7 cellular contexts compared by ENCODE assay signal in genomic region chr2:29841386-29842004, GRCh38.
A peak's percentile ranks its signal among the peaks of the same experiment; 100 is the strongest.
DNase-seq lines count a peak whose midpoint lies in the region; ATAC-seq and TF ChIP-seq lines count a peak whose summit lies in the region.

No MANE protein-coding gene starts in this region.

- H3K27me3 Mint-ChIP-seq in endothelial cell (ENCODE audit: unreplicated experiment), result no peaks in the 10 kb centered on the region
- H3K27me3 Mint-ChIP-seq in naive B cell, result peaks cover 11 to 29% (median 16%) of the 10 kb centered on the region in 3 donors

- no peaks in the 10 kb centered on the region for H3K27me3 ChIP-seq in RWPE2 (ENCODE audit: insufficient read depth, poor library complexity, severe bottlenecking)

- H3K4me3 ChIP-seq in RWPE2 (ENCODE audit: severe bottlenecking), result no peak overlapping the region

- peak; percentile 93 for TF ChIP-seq CTCF in RWPE2 (IDR thresholded peaks at IDR 0.05; ENCODE audit: poor library complexity, severe bottlenecking)
- TF ChIP-seq CTCF in endothelial cell (IDR thresholded peaks at IDR 0.05; ENCODE audit: unreplicated experiment), result peak; percentile 79

- H3K27ac Mint-ChIP-seq in endothelial cell (ENCODE audit: unreplicated experiment) (no peak overlapping the region), naive B cell (no peak overlapping the region)

- H3K36me3 Mint-ChIP-seq in endothelial cell (ENCODE audit: low read depth, unreplicated experiment), result no peaks in the 10 kb centered on the region
- H3K36me3 Mint-ChIP-seq in naive B cell, result peaks cover 6 to 13% of the 10 kb centered on the region in 2 donors

- H3K27ac ChIP-seq in RWPE2 (ENCODE audit: poor library complexity, severe bottlenecking), result no peak overlapping the region

- H3K4me1 ChIP-seq in RWPE2 (ENCODE audit: insufficient read depth, poor library complexity, severe bottlenecking), result no peaks in the 10 kb centered on the region

- no peaks in the 10 kb centered on the region for H3K9me3 Mint-ChIP-seq in endothelial cell (ENCODE audit: unreplicated experiment)
- H3K9me3 Mint-ChIP-seq in naive B cell, result peaks cover 5 to 22% (median 16%) of the 10 kb centered on the region in 7 donors

- H3K4me3 Mint-ChIP-seq in endothelial cell (ENCODE audit: unreplicated experiment) (no peak overlapping the region), naive B cell (no peak overlapping the region)

- H3K36me3 ChIP-seq in RWPE2 (ENCODE audit: low read depth), result no peaks in the 10 kb centered on the region

- ATAC-seq in HG02938 (IDR thresholded peaks at IDR 0.05; ENCODE audit: unreplicated experiment) (peak; percentile 52), RWPE2 (ENCODE audit: low read depth) (0 out of 3 replicates have a peak, but pooled peaks have one; percentile 35), naive B cell (ENCODE audit: low read depth in 2 of 2) (no peak), HG03095 (IDR thresholded peaks at IDR 0.05; ENCODE audit: unreplicated experiment) (no peak)

- H3K9me3 ChIP-seq in RWPE2 (ENCODE audit: severe bottlenecking), result no peaks in the 10 kb centered on the region

- peaks cover 6% of the 10 kb centered on the region for H3K4me1 Mint-ChIP-seq in endothelial cell (ENCODE audit: unreplicated experiment)
- H3K4me1 Mint-ChIP-seq in naive B cell, result no peaks in the 10 kb centered on the region

- DNase-seq in ELF-1 (ENCODE audit: low read depth, low spot score), result peak; percentile 68
- no peak for DNase-seq in RWPE2 (ENCODE audit: low spot score)
- DNase-seq in endothelial cell (ENCODE audit: low spot score), result peak; percentile 35
- DNase-seq in naive B cell, result peak; percentile 4
- DNase-seq in HuH-7.5 (ENCODE audit: low spot score), result no peak

Comparison
In these comparisons a context has a peak if more than half of its experiments do, and no peak if none do; other contexts are left out.
1. DNase-seq: peak in ELF-1 (single experiment), endothelial cell (single experiment) and naive B cell (single experiment); none in RWPE2 (single experiment) and HuH-7.5 (single experiment).
2. ATAC-seq: peak in HG02938 (single experiment) and RWPE2 (single experiment); none in naive B cell (0 of 2) and HG03095 (single experiment).